ENCODE assay signal across 1 cellular context in genomic region chr1:77978969-77979838, GRCh38.
TF ChIP-seq lines count a peak whose summit lies in the region.

Gene FUBP1 (minus strand): TSS chr1:77979072. CDS start chr1:77979004, 68 bp downstream.

TF ChIP-seq in WTC11, 78 proteins besides CTCF, POLR2A, EP300 and RAD21 (continued from another document):
- TF ChIP-seq E2F4 (CRISPR knock-in tag; IDR thresholded peaks at IDR 0.05; ENCODE audit: borderline replicate concordance, low read depth), result no peak
- TF ChIP-seq TCF7 (CRISPR knock-in tag; IDR thresholded peaks at IDR 0.05; ENCODE audit: low read depth), result no peak
- no peak for TF ChIP-seq SOX15 (CRISPR knock-in tag; IDR thresholded peaks at IDR 0.05)
- TF ChIP-seq TP53 (CRISPR knock-in tag; IDR thresholded peaks at IDR 0.05), result no peak
- no peak for TF ChIP-seq CBFB (CRISPR knock-in tag; IDR thresholded peaks at IDR 0.05; ENCODE audit: low read depth)
- TF ChIP-seq MLX (CRISPR knock-in tag; IDR thresholded peaks at IDR 0.05), result no peak
- no peak for TF ChIP-seq ZNF219 (CRISPR knock-in tag; IDR thresholded peaks at IDR 0.05; ENCODE audit: borderline replicate concordance)
- TF ChIP-seq AFF4 (CRISPR knock-in tag; IDR thresholded peaks at IDR 0.05; ENCODE audit: borderline replicate concordance), result no peak
- TF ChIP-seq FOXP1 (CRISPR knock-in tag; IDR thresholded peaks at IDR 0.05; ENCODE audit: borderline replicate concordance), result peak; percentile 56; the same call in 1 of the 2 replicates
- TF ChIP-seq ATF2 (CRISPR knock-in tag; IDR thresholded peaks at IDR 0.05; ENCODE audit: borderline replicate concordance, low read depth), result no peak
- no peak for TF ChIP-seq PREB (CRISPR knock-in tag; IDR thresholded peaks at IDR 0.05; ENCODE audit: borderline replicate concordance)
- no peak for TF ChIP-seq IRF1 (CRISPR knock-in tag; IDR thresholded peaks at IDR 0.05)
- TF ChIP-seq ATF6 (CRISPR knock-in tag; IDR thresholded peaks at IDR 0.05), result no peak
- no peak for TF ChIP-seq JAZF1 (CRISPR knock-in tag; IDR thresholded peaks at IDR 0.05)
- TF ChIP-seq ZNF121 (CRISPR knock-in tag; IDR thresholded peaks at IDR 0.05), result no peak
- no peak for TF ChIP-seq ZNF425 (CRISPR knock-in tag; conservative IDR thresholded peaks at IDR 0.05)
- TF ChIP-seq ERG (CRISPR knock-in tag; IDR thresholded peaks at IDR 0.05), result no peak
- no peak for TF ChIP-seq ZNF396 (CRISPR knock-in tag; IDR thresholded peaks at IDR 0.05; ENCODE audit: borderline replicate concordance)
- no peak for TF ChIP-seq IRF2 (CRISPR knock-in tag; IDR thresholded peaks at IDR 0.05; ENCODE audit: borderline replicate concordance, low read depth)
- TF ChIP-seq NFATC4 (CRISPR knock-in tag; IDR thresholded peaks at IDR 0.05), result no peak
- TF ChIP-seq ZMAT4 (CRISPR knock-in tag; IDR thresholded peaks at IDR 0.05), result no peak
- no peak for TF ChIP-seq NR3C1 (CRISPR knock-in tag; conservative IDR thresholded peaks at IDR 0.05; ENCODE audit: low read depth)
- peak; percentile 15; the same call in 1 of the 2 replicates for TF ChIP-seq ZNF416 (CRISPR knock-in tag; IDR thresholded peaks at IDR 0.05)
- TF ChIP-seq NR2C2 (CRISPR knock-in tag; IDR thresholded peaks at IDR 0.05), result no peak
- no peak for TF ChIP-seq E2F1 (CRISPR knock-in tag; IDR thresholded peaks at IDR 0.05)
- TF ChIP-seq TEAD1 (CRISPR knock-in tag; IDR thresholded peaks at IDR 0.05), result no peak; the same call in 1 of the 2 replicates
- TF ChIP-seq MYBL2 (CRISPR knock-in tag; IDR thresholded peaks at IDR 0.05), result 0 out of 2 replicates have a peak, but pooled peaks have one; percentile 59
